Comparison of ENCODE assay signal across 29 cellular contexts in genomic region chr11:62139526-62140301, GRCh38. TPM values are rescaled to one million over a fixed set of nuclear protein-coding genes. Genes with fewer than 3 reads are reported as not detected.
"Had no signal": no experiment of that assay in that cellular context is flagged by ENCODE, and none has a peak within 500 bp of the region (broad histone marks: within the 10 kb centered on the region; RNA-seq: fewer than 3 reads in every experiment).

No MANE protein-coding gene starts in this region.

- H3K27me3 Mint-ChIP-seq: activated CD8-positive, alpha-beta T cell treated with anti-CD3 and anti-CD28 coated beads for 36 hours; activated naive CD8-positive, alpha-beta T cell; stimulated activated naive CD8-positive, alpha-beta T cell treated with anti-CD3 and anti-CD28 coated beads, Interleukin-15, amount 100 ng/mL, for 72 hours had no signal

- ATAC-seq: activated CD8-positive, alpha-beta T cell treated with anti-CD3 and anti-CD28 coated beads for 36 hours; activated T-cell treated with anti-CD3 and anti-CD28 coated beads, Interleukin-2, amount 50 U/mL, for 72 hours; right cardiac atrium; stimulated activated naive CD8-positive, alpha-beta T cell treated with anti-CD3 and anti-CD28 coated beads, Interleukin-15, amount 100 ng/mL, for 72 hours had no signal

- H3K36me3 ChIP-seq: prostate gland had no signal

- H3K4me3 Mint-ChIP-seq: activated CD8-positive, alpha-beta T cell treated with anti-CD3 and anti-CD28 coated beads for 36 hours; activated naive CD8-positive, alpha-beta T cell; activated T-cell treated with anti-CD3 and anti-CD28 coated beads, Interleukin-2, amount 50 U/mL, for 72 hours; nephron progenitor cell; stimulated activated naive CD8-positive, alpha-beta T cell treated with anti-CD3 and anti-CD28 coated beads, Interleukin-15, amount 100 ng/mL, for 72 hours had no signal

- H3K4me1 ChIP-seq: prostate gland, upper lobe of left lung had no signal

- DNase-seq: activated CD4-positive, CD25-positive, alpha-beta regulatory T cell treated with anti-CD3 and anti-CD28 coated beads, Interleukin-2, amount 50 U/mL, for 72 hours; activated CD8-positive, alpha-beta T cell treated with anti-CD3 and anti-CD28 coated beads for 36 hours; activated gamma-delta T cell treated with Interleukin-2 at 50 U/mL for 16 hours; activated T-cell treated with anti-CD3 and anti-CD28 coated beads, Interleukin-2, amount 50 U/mL, for 72 hours; amygdala; foreskin melanocyte; glutamatergic neuron; hypothalamus; nephron progenitor cell; occipital lobe; right cardiac atrium; stimulated activated CD4-positive, alpha-beta T cell treated with anti-CD3 and anti-CD28 coated beads, Interleukin-15, amount 100 ng/mL, for 24 hours; stimulated activated CD4-positive, alpha-beta T cell treated with anti-CD3 and anti-CD28 coated beads, Interleukin-2, amount 100 ng/mL, for 48 hours; stimulated activated naive CD8-positive, alpha-beta T cell treated with anti-CD3 and anti-CD28 coated beads, Interleukin-15, amount 100 ng/mL, for 72 hours; SW 1271; T-helper 2 cell; upper lobe of left lung had no signal

- H3K27ac Mint-ChIP-seq: activated CD8-positive, alpha-beta T cell treated with anti-CD3 and anti-CD28 coated beads for 36 hours; activated naive CD8-positive, alpha-beta T cell; activated T-cell treated with anti-CD3 and anti-CD28 coated beads, Interleukin-2, amount 50 U/mL, for 72 hours; nephron progenitor cell had no signal

- H3K9me3 ChIP-seq: prostate gland, suprapubic skin, upper lobe of left lung had no signal

- H3K36me3 Mint-ChIP-seq: activated naive CD8-positive, alpha-beta T cell had no signal

- H3K9me3 Mint-ChIP-seq: activated CD8-positive, alpha-beta T cell treated with anti-CD3 and anti-CD28 coated beads for 36 hours; activated T-cell treated with anti-CD3 and anti-CD28 coated beads, Interleukin-2, amount 50 U/mL, for 72 hours; nephron progenitor cell; stimulated activated naive CD8-positive, alpha-beta T cell treated with anti-CD3 and anti-CD28 coated beads, Interleukin-15, amount 100 ng/mL, for 72 hours had no signal

- H3K27ac ChIP-seq: cardiac muscle cell, epithelial cell of prostate, prostate gland, suprapubic skin, upper lobe of left lung, VCaP had no signal

- H3K4me1 Mint-ChIP-seq: nephron progenitor cell; stimulated activated naive CD8-positive, alpha-beta T cell treated with anti-CD3 and anti-CD28 coated beads, Interleukin-15, amount 100 ng/mL, for 72 hours had no signal

- H3K27me3 ChIP-seq: cardiac muscle cell, dorsolateral prefrontal cortex, suprapubic skin, upper lobe of left lung had no signal

- H3K4me3 ChIP-seq: cardiac muscle cell, dorsolateral prefrontal cortex, prostate gland, suprapubic skin, upper lobe of left lung had no signal

RNA-seq across cellular contexts. Expression of gene SCGB1D1, which starts 50.3 kb away (rescaled TPM):
- total RNA-seq: activated CD8-positive, alpha-beta T cell treated with anti-CD3 and anti-CD28 coated beads for 36 hours; activated T-cell treated with anti-CD3 and anti-CD28 coated beads, Interleukin-2, amount 50 U/mL, for 72 hours; cardiac muscle cell; dorsolateral prefrontal cortex; fibroblast of lung; lung microvascular endothelial cell; myocyte; occipital lobe; prostate gland; right cardiac atrium; skeletal muscle tissue; suprapubic skin; upper lobe of left lung had no signal
- polyA plus RNA-seq: cardiac muscle cell, fibroblast of lung, keratinocyte, right cardiac atrium had no signal
